Comparison of ENCODE assay signal across 1 cellular context in genomic region chr1:35808376-35809155, GRCh38.
TF ChIP-seq lines count a peak whose summit lies in the region.

No MANE protein-coding gene starts in this region.

TF ChIP-seq in HepG2, 621 proteins besides CTCF, POLR2A, EP300 and RAD21 (continued from another document and continues in another):
- TF ChIP-seq CENPBD1 (CRISPR knock-in tag; IDR thresholded peaks at IDR 0.05; ENCODE audit: borderline replicate concordance, low read depth) (no peak), KMT2A (CRISPR knock-in tag; IDR thresholded peaks at IDR 0.05) (no peak), ELK4 (CRISPR knock-in tag; IDR thresholded peaks at IDR 0.05; ENCODE audit: borderline replicate concordance) (no peak), GLI4 (CRISPR knock-in tag; IDR thresholded peaks at IDR 0.05; ENCODE audit: borderline replicate concordance) (0 out of 2 replicates have a peak, but pooled peaks have one; percentile 46), PRMT3 (CRISPR knock-in tag; IDR thresholded peaks at IDR 0.05; ENCODE audit: borderline replicate concordance, low read depth) (no peak), ZNF883 (CRISPR knock-in tag; IDR thresholded peaks at IDR 0.05; ENCODE audit: not compliant biosample characterization) (no peak), ZNF790 (CRISPR knock-in tag; IDR thresholded peaks at IDR 0.05; ENCODE audit: borderline replicate concordance) (no peak), ZNF503 (CRISPR knock-in tag; IDR thresholded peaks at IDR 0.05) (no peak), MLXIP (CRISPR knock-in tag; IDR thresholded peaks at IDR 0.05; ENCODE audit: borderline replicate concordance) (no peak), CBX1 (IDR thresholded peaks at IDR 0.05; ENCODE audit: low read depth) (no peak), ATRX (CRISPR knock-in tag; IDR thresholded peaks at IDR 0.05; ENCODE audit: borderline replicate concordance) (no peak), ATF3 (CRISPR knock-in tag; IDR thresholded peaks at IDR 0.05) (no peak), RFXAP (CRISPR knock-in tag; IDR thresholded peaks at IDR 0.05; ENCODE audit: borderline replicate concordance) (no peak), TGIF2 (CRISPR knock-in tag; IDR thresholded peaks at IDR 0.05) (no peak), PRDM15 (CRISPR knock-in tag; IDR thresholded peaks at IDR 0.05) (no peak), SMAD3 (CRISPR knock-in tag; IDR thresholded peaks at IDR 0.05) (no peak), RFXANK (CRISPR knock-in tag; IDR thresholded peaks at IDR 0.05) (no peak), KDM5B (CRISPR knock-in tag; IDR thresholded peaks at IDR 0.05; ENCODE audit: borderline replicate concordance) (peak; percentile 62; the same call in 1 of the 2 replicates), ZSCAN31 (CRISPR knock-in tag; IDR thresholded peaks at IDR 0.05; ENCODE audit: low read depth) (0 out of 2 replicates have a peak, but pooled peaks have one; percentile 26), ZBTB43 (CRISPR knock-in tag; conservative IDR thresholded peaks at IDR 0.05) (no peak), NFIB (CRISPR knock-in tag; IDR thresholded peaks at IDR 0.05; ENCODE audit: borderline replicate concordance) (no peak), XBP1 (CRISPR knock-in tag; IDR thresholded peaks at IDR 0.05) (no peak), ZNF225 (CRISPR knock-in tag; IDR thresholded peaks at IDR 0.05) (no peak), ZNF280B (CRISPR knock-in tag; IDR thresholded peaks at IDR 0.05; ENCODE audit: borderline replicate concordance) (no peak), HOMEZ (CRISPR knock-in tag; IDR thresholded peaks at IDR 0.05; ENCODE audit: low read depth) (no peak), REXO4 (CRISPR knock-in tag; IDR thresholded peaks at IDR 0.05; ENCODE audit: borderline replicate concordance) (no peak), HDAC6 (IDR thresholded peaks at IDR 0.05; ENCODE audit: low read depth, low read length) (no peak), BCL3 (CRISPR knock-in tag; IDR thresholded peaks at IDR 0.05) (0 out of 2 replicates have a peak, but pooled peaks have one; percentile 19), CCDC6 (CRISPR knock-in tag; IDR thresholded peaks at IDR 0.05) (no peak), GMEB1 (CRISPR knock-in tag; IDR thresholded peaks at IDR 0.05; ENCODE audit: borderline replicate concordance) (no peak), ZFX (CRISPR knock-in tag; IDR thresholded peaks at IDR 0.05; ENCODE audit: low read depth) (peak; percentile 75), ZNF577 (CRISPR knock-in tag; IDR thresholded peaks at IDR 0.05; ENCODE audit: borderline replicate concordance, low read depth) (no peak), IKZF1 (IDR thresholded peaks at IDR 0.05) (no peak), ZSCAN29 (CRISPR knock-in tag; conservative IDR thresholded peaks at IDR 0.05) (no peak), ONECUT2 (CRISPR knock-in tag; IDR thresholded peaks at IDR 0.05) (no peak)
